Comparison of ENCODE assay signal across 8 cellular contexts in genomic region chr12:95623554-95624170, GRCh38.
DNase-seq lines count a peak whose midpoint lies in the region; ATAC-seq lines count a peak whose summit lies in the region.

No MANE protein-coding gene starts in this region.

- H3K36me3 Mint-ChIP-seq in activated naive CD4-positive, alpha-beta T cell treated with anti-CD3 and anti-CD28 coated beads for 36 hours (ENCODE audit: low read depth): no peaks in the 10 kb centered on the region
- H3K36me3 Mint-ChIP-seq in activated T-helper 17 cell treated with anti-CD3 and anti-CD28 coated beads, Interleukin-2, amount 50 U/mL, for 72 hours (ENCODE audit: low read depth): no peaks in the 10 kb centered on the region

- peak; percentile 54 for ATAC-seq in activated T-helper 17 cell treated with anti-CD3 and anti-CD28 coated beads, Interleukin-2, amount 50 U/mL, for 72 hours (replicated peaks)
- no peak for ATAC-seq in HG03045 (IDR thresholded peaks at IDR 0.05; ENCODE audit: unreplicated experiment)

- H3K27ac Mint-ChIP-seq in activated naive CD4-positive, alpha-beta T cell treated with anti-CD3 and anti-CD28 coated beads for 36 hours: no peak overlapping the region
- H3K27ac Mint-ChIP-seq in activated T-helper 17 cell treated with anti-CD3 and anti-CD28 coated beads, Interleukin-2, amount 50 U/mL, for 72 hours: no peak overlapping the region

- H3K4me3 Mint-ChIP-seq in activated naive CD4-positive, alpha-beta T cell treated with anti-CD3 and anti-CD28 coated beads for 36 hours: no peak overlapping the region
- no peak overlapping the region for H3K4me3 Mint-ChIP-seq in activated T-helper 17 cell treated with anti-CD3 and anti-CD28 coated beads, Interleukin-2, amount 50 U/mL, for 72 hours

- H3K4me1 Mint-ChIP-seq in activated naive CD4-positive, alpha-beta T cell treated with anti-CD3 and anti-CD28 coated beads for 36 hours (ENCODE audit: low read depth): no peaks in the 10 kb centered on the region
- H3K4me1 Mint-ChIP-seq in activated T-helper 17 cell treated with anti-CD3 and anti-CD28 coated beads, Interleukin-2, amount 50 U/mL, for 72 hours: no peaks in the 10 kb centered on the region

- CTCF ChIA-PET in activated naive CD4-positive, alpha-beta T cell treated with anti-CD3 and anti-CD28 coated beads for 36 hours (lab: Charles Lee): interaction anchor here (0.7 kb wide), 3 partner anchors 9 to 145 kb away, joined by 3 to 5 read pairs (median 4); no protein-coding TSS in a partner anchor

- no peaks in the 10 kb centered on the region for H3K9me3 Mint-ChIP-seq in activated naive CD4-positive, alpha-beta T cell treated with anti-CD3 and anti-CD28 coated beads for 36 hours
- no peaks in the 10 kb centered on the region for H3K9me3 Mint-ChIP-seq in activated T-helper 17 cell treated with anti-CD3 and anti-CD28 coated beads, Interleukin-2, amount 50 U/mL, for 72 hours

- intact Hi-C loops in activated naive CD4-positive, alpha-beta T cell treated with anti-CD3 and anti-CD28 coated beads for 36 hours (cut with micrococcal nuclease): loop anchor here (1.0 kb wide), 2 partner anchors 192 to 375 kb away; no protein-coding TSS in a partner anchor
- intact Hi-C loops in head of caudate nucleus (cut with DNase I): loop anchor here (10.0 kb wide), 1 partner anchor 191 kb away; no protein-coding TSS in a partner anchor
- intact Hi-C loops in posterior vena cava (cut with DNase I): no loop called here

- no peaks in the 10 kb centered on the region for H3K27me3 Mint-ChIP-seq in activated naive CD4-positive, alpha-beta T cell treated with anti-CD3 and anti-CD28 coated beads for 36 hours (ENCODE audit: low read depth)
- H3K27me3 Mint-ChIP-seq in activated T-helper 17 cell treated with anti-CD3 and anti-CD28 coated beads, Interleukin-2, amount 50 U/mL, for 72 hours: peaks cover 3% of the 10 kb centered on the region

- peak; percentile 44 for DNase-seq in activated naive CD4-positive, alpha-beta T cell treated with anti-CD3 and anti-CD28 coated beads for 36 hours
- DNase-seq in activated naive CD4-positive, alpha-beta T cell (lab: John Stamatoyannopoulos, UW): no peak
- DNase-seq in NAMALWA (ENCODE audit: low spot score) (peak; percentile 68), head of caudate nucleus (peak in 41 of 42 donors; percentile 12 to 81 (median 44)), posterior vena cava (ENCODE audit: low spot score) (peak; percentile 85), NCI-H446 treated with DMSO at 0.1 percent for 48 hours (lab: John Stamatoyannopoulos, UW) (no peak)

Comparison
In these comparisons a context has a peak if more than half of its experiments do, and no peak if none do; other contexts are left out.
1. DNase-seq: peak in activated naive CD4-positive, alpha-beta T cell treated with anti-CD3 and anti-CD28 coated beads for 36 hours (single experiment), NAMALWA (single experiment), head of caudate nucleus (41 of 42) and posterior vena cava (single experiment); none in activated naive CD4-positive, alpha-beta T cell (0 of 4) and NCI-H446 treated with DMSO at 0.1 percent for 48 hours (single experiment).
2. intact Hi-C loops: an anchor here in activated naive CD4-positive, alpha-beta T cell treated with anti-CD3 and anti-CD28 coated beads for 36 hours (1.0 kb wide) and head of caudate nucleus (10.0 kb wide); none called in posterior vena cava.